In the genomic region with DNA sequence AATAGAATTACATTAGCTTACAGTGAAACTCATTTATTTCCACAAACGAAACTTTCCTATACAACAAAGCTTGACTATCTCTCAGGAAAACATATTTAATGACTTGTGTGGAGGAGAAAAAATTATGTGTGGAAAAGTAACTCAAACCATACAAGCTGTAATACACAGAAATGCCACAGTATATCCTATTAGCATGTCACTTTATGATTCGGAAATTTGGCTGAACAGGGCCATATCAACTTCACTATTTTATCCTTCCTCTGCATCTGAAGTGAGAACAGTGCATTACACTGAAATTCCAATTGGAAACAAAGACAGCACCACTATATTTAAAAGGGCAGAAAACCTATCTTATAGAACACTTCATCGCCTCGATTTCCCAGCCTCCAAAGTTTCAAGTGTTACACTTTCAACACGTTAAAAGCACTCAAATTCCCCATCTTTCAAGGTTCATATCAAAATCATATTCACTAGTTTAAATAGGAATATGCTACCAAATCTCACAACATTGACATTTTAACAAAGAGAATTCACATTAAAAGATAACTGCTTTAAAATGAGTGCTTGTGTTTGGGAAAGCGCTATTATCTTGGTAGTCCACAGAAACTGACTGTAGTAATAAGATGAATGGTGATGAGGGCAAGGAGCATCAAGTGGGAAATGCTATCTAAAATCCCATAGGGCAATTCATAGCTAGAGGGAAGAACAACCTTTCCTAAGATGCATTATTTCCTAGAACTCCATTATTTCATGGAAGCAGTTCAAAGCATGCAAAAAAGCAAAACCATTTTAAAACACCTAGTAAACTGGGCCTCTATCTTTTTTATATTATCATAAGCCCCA, we compare ENCODE assay signal across 8 cellular contexts. TPM values are rescaled to one million over a fixed set of nuclear protein-coding genes. Genes with fewer than 3 reads are reported as not detected.
A peak's percentile ranks its signal among the peaks of the same experiment; 100 is the strongest.
DNase-seq lines count a peak whose midpoint lies in the region; ATAC-seq and TF ChIP-seq lines count a peak whose summit lies in the region.

No MANE protein-coding gene starts in this region.

- POLR2A ChIA-PET in naive thymus-derived CD8-positive, alpha-beta T cell (lab: Charles Lee): interaction anchor here (0.7 to 1.3 kb wide), 2 partner anchors 164 to 222 kb away, joined by 3 to 7 read pairs; a partner anchor contains a TSS

- peak overlapping the region; percentile 99 for H3K4me3 Mint-ChIP-seq in chondrocyte (ENCODE audit: unreplicated experiment)
- H3K4me3 Mint-ChIP-seq in naive thymus-derived CD8-positive, alpha-beta T cell: peak overlapping the region; percentile 86 to 99 (median 97)

- TF ChIP-seq CTCF in chondrocyte (IDR thresholded peaks at IDR 0.05): no peak

- DNase-seq in DMS79 treated with DMSO at 0.1 percent for 48 hours (lab: John Stamatoyannopoulos, UW): peak; percentile 61
- DNase-seq in DMS79 (lab: John Stamatoyannopoulos, UW): no peak
- DNase-seq in NCI-H748 (lab: John Stamatoyannopoulos, UW; ENCODE audit: unreplicated experiment): peak; percentile 30
- no peak for DNase-seq in chondrocyte (ENCODE audit: low spot score)
- no peak for DNase-seq in naive thymus-derived CD8-positive, alpha-beta T cell

- peaks cover 58% of the 10 kb centered on the region for H3K4me1 Mint-ChIP-seq in chondrocyte (ENCODE audit: low read depth)
- peaks cover 24 to 47% (median 41%) of the 10 kb centered on the region in 4 donors for H3K4me1 Mint-ChIP-seq in naive thymus-derived CD8-positive, alpha-beta T cell

- H3K27me3 Mint-ChIP-seq in chondrocyte (ENCODE audit: low read depth): no peaks in the 10 kb centered on the region
- H3K27me3 Mint-ChIP-seq in naive thymus-derived CD8-positive, alpha-beta T cell: no peaks in the 10 kb centered on the region

- peak overlapping the region; percentile 96 for H3K27ac Mint-ChIP-seq in chondrocyte (ENCODE audit: unreplicated experiment)
- peak overlapping the region; percentile 91 to 100 (median 98) for H3K27ac Mint-ChIP-seq in naive thymus-derived CD8-positive, alpha-beta T cell

- no peaks in the 10 kb centered on the region for H3K9me3 Mint-ChIP-seq in chondrocyte (ENCODE audit: low read depth)
- H3K9me3 Mint-ChIP-seq in naive thymus-derived CD8-positive, alpha-beta T cell: no peaks in the 10 kb centered on the region

- ATAC-seq in naive thymus-derived CD8-positive, alpha-beta T cell: no peak
- ATAC-seq in HG03457 (IDR thresholded peaks at IDR 0.05; ENCODE audit: unreplicated experiment) (no peak), GM18517 (IDR thresholded peaks at IDR 0.05; ENCODE audit: unreplicated experiment) (no peak), HG02885 (IDR thresholded peaks at IDR 0.05; ENCODE audit: poor library complexity, unreplicated experiment) (no peak)

- H3K36me3 Mint-ChIP-seq in chondrocyte (ENCODE audit: low read depth): no peaks in the 10 kb centered on the region
- no peaks in the 10 kb centered on the region for H3K36me3 Mint-ChIP-seq in naive thymus-derived CD8-positive, alpha-beta T cell

RNA-seq across cellular contexts. Expression of gene REV3L, which starts 1.8 kb away (rescaled TPM):
- 38.0 to 60.1 TPM (median 38.0 TPM) in 3 replicates for total RNA-seq in chondrocyte
- total RNA-seq in naive thymus-derived CD8-positive, alpha-beta T cell: 10 to 100 TPM; 24.3 to 36.5 TPM
- 10 to 100 TPM in 2 of 3 donors, 1 to 10 TPM in 1; 3.2 to 12.1 (median 10.3) TPM for polyA plus RNA-seq in naive thymus-derived CD8-positive, alpha-beta T cell

Comparison
In these comparisons a context has a peak if more than half of its experiments do, and no peak if none do; other contexts are left out.
1. DNase-seq: peak in DMS79 treated with DMSO at 0.1 percent for 48 hours (single experiment) and NCI-H748 (single experiment); none in DMS79 (single experiment), chondrocyte (single experiment) and naive thymus-derived CD8-positive, alpha-beta T cell (0 of 10).